In the genomic region with DNA sequence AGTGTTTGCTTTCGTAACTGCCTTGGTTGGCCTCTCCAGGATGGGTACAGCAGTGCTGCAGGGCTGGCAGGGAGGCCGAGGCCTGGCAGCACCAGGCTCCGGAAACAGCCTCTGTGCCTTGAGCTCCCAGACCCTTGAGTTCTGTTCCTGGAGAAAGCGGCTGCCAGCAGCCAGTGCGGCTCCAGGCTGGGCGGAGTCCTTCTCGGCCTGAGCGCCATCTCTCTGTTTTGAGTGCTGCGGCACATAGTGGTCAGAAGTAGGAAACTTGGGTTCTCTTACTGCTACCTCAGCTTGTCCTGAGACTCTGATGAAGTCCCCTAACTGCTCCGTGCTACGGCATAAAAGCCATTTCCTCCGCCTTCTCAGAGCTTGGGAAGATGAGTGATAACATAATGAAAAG, we compare ENCODE assay signal across 19 cellular contexts.
DNase-seq lines count a peak whose midpoint lies in the region; ATAC-seq, FAIRE-seq and TF ChIP-seq lines count a peak whose summit lies in the region.
"Had no signal": no experiment of that assay in that cellular context is flagged by ENCODE, and none has a peak within 500 bp of the region (broad histone marks: within the 10 kb centered on the region; RNA-seq: fewer than 3 reads in every experiment).

No MANE protein-coding gene starts in this region.

- TF ChIP-seq EP300 in A549 (IDR thresholded peaks at IDR 0.05) = no peak

- no peak overlapping the region for H3K4me3 Mint-ChIP-seq in immature natural killer cell
- H3K4me3 Mint-ChIP-seq: activated CD4-positive, alpha-beta memory T cell treated with anti-CD3 and anti-CD28 coated beads for 36 hours; naive B cell; stimulated activated memory B cell treated with anti-CD40 and anti-IgM and Interleukin-4, amounts not matched to agents 10 μg/mL and 1 μg/mL and 100 μg/mL, for 72 hours had no signal

- TF ChIP-seq CTCF in A549 (IDR thresholded peaks at IDR 0.05) = no peak
- peak; percentile 32 for TF ChIP-seq CTCF in GM13977 (IDR thresholded peaks at IDR 0.05; ENCODE audit: extremely low read depth, insufficient read depth, missing control alignments)

- TF ChIP-seq RAD21 in A549 (conservative IDR thresholded peaks at IDR 0.05 in 1 of 2, IDR thresholded peaks at IDR 0.05 in 1 of 2) = no peak

- TF ChIP-seq POLR2A in A549 (IDR thresholded peaks at IDR 0.05; ENCODE audit: low read length) = no peak

- H3K36me3 Mint-ChIP-seq in immature natural killer cell = no peaks in the 10 kb centered on the region
- H3K36me3 Mint-ChIP-seq: activated CD4-positive, alpha-beta memory T cell treated with anti-CD3 and anti-CD28 coated beads for 36 hours; naive B cell; stimulated activated memory B cell treated with anti-CD40 and anti-IgM and Interleukin-4, amounts not matched to agents 10 μg/mL and 1 μg/mL and 100 μg/mL, for 72 hours had no signal

- no peak overlapping the region for H3K27ac ChIP-seq in A549
- H3K27ac ChIP-seq: gastroesophageal sphincter, vagina had no signal

- H3K4me1 ChIP-seq in A549 = no peaks in the 10 kb centered on the region
- H3K4me1 ChIP-seq: gastroesophageal sphincter, vagina had no signal

- no peak for FAIRE-seq in A549 (lab: Jason Lieb, UNC)
- FAIRE-seq: GM12878 had no signal

- in situ Hi-C loops in GM13977 (cut with MboI; ENCODE audit: low pct_unique_long_range_greater_than_20kb, low sequenced_read_pairs, unreplicated experiment) = no loop called here

- H3K9me3 ChIP-seq in A549 = no peaks in the 10 kb centered on the region
- H3K9me3 ChIP-seq: gastroesophageal sphincter, vagina had no signal

- WGBS in A549 (ENCODE audit: missing lambda C conversion rate) = 25% methylated on average over 6 of the region's 12 CpGs

- ATAC-seq in A549 = peak; percentile 62 to 95; a peak in 5 of 6 replicates
- ATAC-seq: gastroesophageal sphincter; GM12878; HCT116; stimulated activated memory B cell treated with anti-CD40 and anti-IgM and Interleukin-4, amounts not matched to agents 10 μg/mL and 1 μg/mL and 100 μg/mL, for 72 hours had no signal

- no peaks in the 10 kb centered on the region for H3K4me1 Mint-ChIP-seq in immature natural killer cell
- H3K4me1 Mint-ChIP-seq: naive B cell; stimulated activated memory B cell treated with anti-CD40 and anti-IgM and Interleukin-4, amounts not matched to agents 10 μg/mL and 1 μg/mL and 100 μg/mL, for 72 hours had no signal

- H3K9me3 Mint-ChIP-seq in immature natural killer cell = no peaks in the 10 kb centered on the region
- H3K9me3 Mint-ChIP-seq: activated CD4-positive, alpha-beta memory T cell treated with anti-CD3 and anti-CD28 coated beads for 36 hours; naive B cell; stimulated activated memory B cell treated with anti-CD40 and anti-IgM and Interleukin-4, amounts not matched to agents 10 μg/mL and 1 μg/mL and 100 μg/mL, for 72 hours had no signal

- H3K4me3 ChIP-seq in A549 = no peak overlapping the region
- H3K4me3 ChIP-seq: gastroesophageal sphincter, GM12878, vagina had no signal

- H3K27ac Mint-ChIP-seq in immature natural killer cell = no peak overlapping the region
- H3K27ac Mint-ChIP-seq: activated CD4-positive, alpha-beta memory T cell treated with anti-CD3 and anti-CD28 coated beads for 36 hours; naive B cell; stimulated activated memory B cell treated with anti-CD40 and anti-IgM and Interleukin-4, amounts not matched to agents 10 μg/mL and 1 μg/mL and 100 μg/mL, for 72 hours had no signal

- H3K27me3 Mint-ChIP-seq in immature natural killer cell (ENCODE audit: low read depth in 3 of 3) = peaks cover 4 to 16% (median 8%) of the 10 kb centered on the region in 3 donors

- CTCF ChIA-PET in A549 (lab: Yijun Ruan, JAX) = interaction anchor here (0.7 to 2.0 kb wide), 5 partner anchors 13 to 216 kb away, joined by 3 to 6 read pairs (median 3); no protein-coding TSS in a partner anchor

- POLR2A ChIA-PET in A549 (lab: Yijun Ruan, JAX) = no interaction called here

- H3K4me2 ChIP-seq in A549 = no peak overlapping the region

- peak in 1 of 2 experiments; percentile 29 for DNase-seq in A549 (ENCODE audit: low read depth in 1 of 2, low spot score in 1 of 2)
- DNase-seq in GM13977 (ENCODE audit: low spot score) = peak; percentile 30
- DNase-seq in SK-N-DZ (ENCODE audit: low spot score) = peak; percentile 18
- DNase-seq in islet precursor cell = peak; percentile 82
- no peak for DNase-seq in immature natural killer cell
- DNase-seq in activated T-cell treated with anti-CD3 and anti-CD28 coated beads, Interleukin-2, amount 50 U/mL, for 1 hour = no peak
- DNase-seq in NCI-H1105 treated with DMSO at 0.1 percent for 48 hours (lab: John Stamatoyannopoulos, UW) = no peak
- no peak for DNase-seq in activated CD4-positive, alpha-beta T cell treated with anti-CD3 and anti-CD28 coated beads for 48 hours
- DNase-seq: activated CD4-positive, alpha-beta memory T cell treated with anti-CD3 and anti-CD28 coated beads for 36 hours; activated gamma-delta T cell; DMS79; naive B cell; stimulated activated CD4-positive, alpha-beta T cell treated with anti-CD3 and anti-CD28 coated beads, Interleukin-4, amount 100 ng/mL, for 1 hour; T-helper 9 cell had no signal

TF ChIP-seq in A549, 52 proteins besides CTCF, POLR2A, EP300 and RAD21:
- TF ChIP-seq FOSL2 (IDR thresholded peaks at IDR 0.05) = no peak
- no peak for TF ChIP-seq FOSL2 (CRISPR knock-in tag; IDR thresholded peaks at IDR 0.05)
- TF ChIP-seq, protein P1, sequence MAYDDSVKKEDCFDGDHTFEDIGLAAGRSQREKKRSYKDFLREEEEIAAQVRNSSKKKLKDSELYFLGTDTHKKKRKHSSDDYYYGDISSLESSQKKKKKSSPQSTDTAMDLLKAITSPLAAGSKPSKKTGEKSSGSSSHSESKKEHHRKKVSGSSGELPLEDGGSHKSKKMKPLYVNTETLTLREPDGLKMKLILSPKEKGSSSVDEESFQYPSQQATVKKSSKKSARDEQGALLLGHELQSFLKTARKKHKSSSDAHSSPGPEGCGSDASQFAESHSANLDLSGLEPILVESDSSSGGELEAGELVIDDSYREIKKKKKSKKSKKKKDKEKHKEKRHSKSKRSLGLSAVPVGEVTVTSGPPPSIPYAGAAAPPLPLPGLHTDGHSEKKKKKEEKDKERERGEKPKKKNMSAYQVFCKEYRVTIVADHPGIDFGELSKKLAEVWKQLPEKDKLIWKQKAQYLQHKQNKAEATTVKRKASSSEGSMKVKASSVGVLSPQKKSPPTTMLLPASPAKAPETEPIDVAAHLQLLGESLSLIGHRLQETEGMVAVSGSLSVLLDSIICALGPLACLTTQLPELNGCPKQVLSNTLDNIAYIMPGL (CRISPR knock-in tag; IDR thresholded peaks at IDR 0.05; ENCODE audit: borderline replicate concordance) = no peak
- TF ChIP-seq CHD4 (IDR thresholded peaks at IDR 0.05; ENCODE audit: borderline replicate concordance) = no peak
- no peak for TF ChIP-seq FOXS1 (CRISPR knock-in tag; IDR thresholded peaks at IDR 0.05)
- no peak for TF ChIP-seq TFCP2L1 (CRISPR knock-in tag; IDR thresholded peaks at IDR 0.05)
- no peak for TF ChIP-seq CEBPB (IDR thresholded peaks at IDR 0.05)
- no peak for TF ChIP-seq POLR2AphosphoS2 (conservative IDR thresholded peaks at IDR 0.05; ENCODE audit: low read length)
- TF ChIP-seq, protein P2, sequence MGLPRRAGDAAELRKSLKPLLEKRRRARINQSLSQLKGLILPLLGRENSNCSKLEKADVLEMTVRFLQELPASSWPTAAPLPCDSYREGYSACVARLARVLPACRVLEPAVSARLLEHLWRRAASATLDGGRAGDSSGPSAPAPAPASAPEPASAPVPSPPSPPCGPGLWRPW (IDR thresholded peaks at IDR 0.05) = no peak
- TF ChIP-seq JUNB (IDR thresholded peaks at IDR 0.05) = no peak
- TF ChIP-seq MYC (IDR thresholded peaks at IDR 0.05; ENCODE audit: borderline replicate concordance, low read length) = no peak
- TF ChIP-seq BHLHE40 (IDR thresholded peaks at IDR 0.05; ENCODE audit: low read depth, low read length) = no peak
- no peak for TF ChIP-seq HEYL (CRISPR knock-in tag; IDR thresholded peaks at IDR 0.05)
- no peak for TF ChIP-seq HOXB13 (CRISPR knock-in tag; IDR thresholded peaks at IDR 0.05; ENCODE audit: low read depth)
- TF ChIP-seq FOSB (CRISPR knock-in tag; IDR thresholded peaks at IDR 0.05) = no peak

Comparison
In these comparisons a context has a peak if more than half of its experiments do, and no peak if none do; other contexts are left out.
1. DNase-seq: peak in GM13977 (single experiment), SK-N-DZ (single experiment) and islet precursor cell (single experiment); none in immature natural killer cell (0 of 3), activated T-cell treated with anti-CD3 and anti-CD28 coated beads, Interleukin-2, amount 50 U/mL, for 1 hour (single experiment), NCI-H1105 treated with DMSO at 0.1 percent for 48 hours (single experiment) and activated CD4-positive, alpha-beta T cell treated with anti-CD3 and anti-CD28 coated beads for 48 hours (single experiment).